ENCODE assay signal across 8 cellular contexts in genomic region chr3:153166206-153166605, GRCh38.
DNase-seq lines count a peak whose midpoint lies in the region; ATAC-seq and TF ChIP-seq lines count a peak whose summit lies in the region.

No MANE protein-coding gene starts in this region.

- no peak for ATAC-seq in GM19452 (IDR thresholded peaks at IDR 0.05; ENCODE audit: unreplicated experiment)

- TF ChIP-seq CTCF in fibroblast of pulmonary artery (IDR thresholded peaks at IDR 0.05; ENCODE audit: low read length, missing control alignments): no peak

- DNase-seq in stimulated activated CD4-positive, alpha-beta T cell treated with anti-CD3 and anti-CD28 coated beads, Interleukin-4, amount 100 ng/mL, for 1 hour: peak; percentile 9
- no peak for DNase-seq in stimulated activated CD4-positive, alpha-beta T cell treated with anti-CD3 and anti-CD28 coated beads, Interleukin-12 subunit alpha, Interleukin-12 subunit beta, amount 100 ng/mL, for 4 hours
- peak; percentile 24 for DNase-seq in activated CD4-positive, alpha-beta T cell treated with anti-CD3 and anti-CD28 coated beads for 48 hours
- DNase-seq in fibroblast of pulmonary artery (ENCODE audit: low read depth) (peak; percentile 43), GM03348 (ENCODE audit: low spot score) (no peak), NCI-H1694 (lab: John Stamatoyannopoulos, UW) (no peak)
- no peak for DNase-seq in activated CD4-positive, CD25-positive, alpha-beta regulatory T cell treated with anti-CD3 and anti-CD28 coated beads, Interleukin-2, amount 50 U/mL, for 72 hours

- H3K4me3 ChIP-seq in fibroblast of pulmonary artery (replicated peaks; ENCODE audit: low read depth, low read length): peak overlapping the region; percentile 90

Comparison
In these comparisons a context has a peak if more than half of its experiments do, and no peak if none do; other contexts are left out.
1. DNase-seq: peak in stimulated activated CD4-positive, alpha-beta T cell treated with anti-CD3 and anti-CD28 coated beads, Interleukin-4, amount 100 ng/mL, for 1 hour (single experiment), activated CD4-positive, alpha-beta T cell treated with anti-CD3 and anti-CD28 coated beads for 48 hours (single experiment) and fibroblast of pulmonary artery (single experiment); none in stimulated activated CD4-positive, alpha-beta T cell treated with anti-CD3 and anti-CD28 coated beads, Interleukin-12 subunit alpha, Interleukin-12 subunit beta, amount 100 ng/mL, for 4 hours (single experiment), GM03348 (single experiment), NCI-H1694 (single experiment) and activated CD4-positive, CD25-positive, alpha-beta regulatory T cell treated with anti-CD3 and anti-CD28 coated beads, Interleukin-2, amount 50 U/mL, for 72 hours (single experiment).